In the genomic region with DNA sequence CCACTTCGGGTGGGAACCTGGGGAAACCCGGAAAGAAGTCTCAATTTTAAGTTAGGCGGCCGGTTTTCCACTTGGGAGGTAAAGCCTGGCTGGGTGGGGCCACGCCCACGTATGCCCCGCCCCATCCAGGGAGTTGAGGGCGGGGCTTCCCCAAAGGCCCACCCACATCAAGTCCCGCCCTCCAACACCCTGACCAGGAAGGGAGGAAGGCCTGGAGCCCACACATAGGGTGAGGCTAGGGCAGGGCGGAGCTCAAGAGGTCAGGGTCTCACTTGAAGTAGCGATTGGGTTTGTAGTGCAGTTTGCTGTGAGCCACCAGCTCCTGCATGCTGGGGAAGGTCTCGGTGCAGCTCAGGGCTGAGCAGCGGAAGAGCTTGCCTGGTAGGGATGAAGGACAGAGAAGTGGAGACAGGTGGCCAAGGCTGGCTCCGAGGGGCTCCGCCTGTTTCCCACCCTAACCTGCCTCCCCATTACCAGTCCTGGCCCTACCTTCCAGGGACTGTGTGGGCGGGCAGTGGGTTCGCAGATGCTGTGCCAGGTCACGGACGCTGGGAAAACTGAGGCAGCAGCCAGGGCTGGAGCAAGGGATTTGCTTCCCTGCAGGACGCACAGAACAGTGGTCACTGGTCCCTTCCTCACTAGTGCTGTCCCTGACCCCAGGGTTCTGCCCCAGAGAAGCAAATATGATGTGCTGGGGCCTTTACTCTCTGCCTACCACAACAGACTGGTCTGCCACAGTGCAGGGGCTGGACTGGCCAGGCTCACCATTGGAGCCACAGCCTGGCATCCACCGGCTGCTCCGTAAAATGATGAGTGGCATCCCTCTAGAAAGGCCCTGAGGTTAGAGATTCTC, we compare ENCODE assay signal across 8 cellular contexts. TPM values are rescaled to one million over a fixed set of nuclear protein-coding genes. Genes with fewer than 3 reads are reported as not detected.
DNase-seq lines count a peak whose midpoint lies in the region; ATAC-seq and TF ChIP-seq lines count a peak whose summit lies in the region.

No MANE protein-coding gene starts in this region.

- no peak for TF ChIP-seq CTCF in left ventricle myocardium inferior (IDR thresholded peaks at IDR 0.05; ENCODE audit: borderline replicate concordance)
- no peak for TF ChIP-seq CTCF in RWPE2 (IDR thresholded peaks at IDR 0.05; ENCODE audit: poor library complexity, severe bottlenecking)

- H3K4me3 ChIP-seq in left ventricle myocardium inferior (peak overlapping the region; percentile 82), RWPE2 (ENCODE audit: severe bottlenecking) (no peak overlapping the region)

- H3K4me1 ChIP-seq in left ventricle myocardium inferior: peaks cover 32% of the 10 kb centered on the region
- H3K4me1 ChIP-seq in RWPE2 (ENCODE audit: insufficient read depth, poor library complexity, severe bottlenecking): peaks cover 4% of the 10 kb centered on the region

- peak overlapping the region; percentile 76 for H3K4me3 Mint-ChIP-seq in stimulated activated naive CD8-positive, alpha-beta T cell treated with anti-CD3 and anti-CD28 coated beads, Interleukin-15, Interleukin-2, amounts not matched to agents 100 ng/mL and 50 ng/mL, for 24 hours

- H3K27me3 ChIP-seq in left ventricle myocardium inferior (ENCODE audit: low read depth) (no peaks in the 10 kb centered on the region), RWPE2 (ENCODE audit: insufficient read depth, poor library complexity, severe bottlenecking) (no peaks in the 10 kb centered on the region)

- intact Hi-C loops in left ventricle myocardium inferior (cut with micrococcal nuclease): no loop called here
- intact Hi-C loops in Right ventricle myocardium superior (cut with DNase I): no loop called here

- H3K36me3 Mint-ChIP-seq in stimulated activated naive CD8-positive, alpha-beta T cell treated with anti-CD3 and anti-CD28 coated beads, Interleukin-15, Interleukin-2, amounts not matched to agents 100 ng/mL and 50 ng/mL, for 24 hours (ENCODE audit: low read depth): peaks cover 4% of the 10 kb centered on the region

- ATAC-seq in Right ventricle myocardium superior (ENCODE audit: poor library complexity) (no peak), RWPE2 (ENCODE audit: low read depth) (no peak), HG02938 (IDR thresholded peaks at IDR 0.05; ENCODE audit: unreplicated experiment) (no peak)

- peak overlapping the region; percentile 52 for H3K27ac Mint-ChIP-seq in stimulated activated naive CD8-positive, alpha-beta T cell treated with anti-CD3 and anti-CD28 coated beads, Interleukin-15, Interleukin-2, amounts not matched to agents 100 ng/mL and 50 ng/mL, for 24 hours

- H3K9me3 Mint-ChIP-seq in stimulated activated naive CD8-positive, alpha-beta T cell treated with anti-CD3 and anti-CD28 coated beads, Interleukin-15, Interleukin-2, amounts not matched to agents 100 ng/mL and 50 ng/mL, for 24 hours: no peaks in the 10 kb centered on the region

- H3K27ac ChIP-seq in left ventricle myocardium inferior (replicated peaks) (peak overlapping the region; percentile 100), RWPE2 (ENCODE audit: poor library complexity, severe bottlenecking) (peak overlapping the region; percentile 77)

- peaks cover 40% of the 10 kb centered on the region for H3K4me1 Mint-ChIP-seq in stimulated activated naive CD8-positive, alpha-beta T cell treated with anti-CD3 and anti-CD28 coated beads, Interleukin-15, Interleukin-2, amounts not matched to agents 100 ng/mL and 50 ng/mL, for 24 hours (ENCODE audit: low read depth)

- TF ChIP-seq POLR2A in erythroblast (IDR thresholded peaks at IDR 0.05; ENCODE audit: low read length): no peak

- peaks cover 9% of the 10 kb centered on the region for H3K36me3 ChIP-seq in left ventricle myocardium inferior
- peaks cover 4% of the 10 kb centered on the region; the same call in 1 of the 2 replicates for H3K36me3 ChIP-seq in RWPE2 (ENCODE audit: low read depth)

- DNase-seq in left ventricle myocardium inferior (no peak), Right ventricle myocardium superior (no peak), RWPE2 (ENCODE audit: low spot score) (no peak), erythroblast (lab: John Stamatoyannopoulos, UW) (peak; percentile 60 to 64), NCI-H1930 (lab: John Stamatoyannopoulos, UW) (no peak), NCI-H2107 treated with DMSO at 0.1 percent for 48 hours (lab: John Stamatoyannopoulos, UW; ENCODE audit: unreplicated experiment) (no peak)

- H3K9me3 ChIP-seq in left ventricle myocardium inferior (replicated peaks) (no peaks in the 10 kb centered on the region), RWPE2 (ENCODE audit: severe bottlenecking) (no peaks in the 10 kb centered on the region)

- H3K27me3 Mint-ChIP-seq in stimulated activated naive CD8-positive, alpha-beta T cell treated with anti-CD3 and anti-CD28 coated beads, Interleukin-15, Interleukin-2, amounts not matched to agents 100 ng/mL and 50 ng/mL, for 24 hours: no peaks in the 10 kb centered on the region

RNA-seq across cellular contexts. Expression of a gene that starts 1.6 kb away (rescaled TPM):
- total RNA-seq in left ventricle myocardium inferior (17.0 TPM), Right ventricle myocardium superior (16.1 TPM)

RNA-seq across cellular contexts. Expression of a gene that starts 9.9 kb away (rescaled TPM):
- total RNA-seq in left ventricle myocardium inferior (0.36 TPM), Right ventricle myocardium superior (0.70 TPM)

Comparison
In these comparisons a context has a peak if more than half of its experiments do, and no peak if none do; other contexts are left out.
1. DNase-seq: peak in erythroblast (2 of 2); none in left ventricle myocardium inferior (single experiment), Right ventricle myocardium superior (single experiment), RWPE2 (single experiment), NCI-H1930 (0 of 2) and NCI-H2107 treated with DMSO at 0.1 percent for 48 hours (single experiment).